In the genomic region with DNA sequence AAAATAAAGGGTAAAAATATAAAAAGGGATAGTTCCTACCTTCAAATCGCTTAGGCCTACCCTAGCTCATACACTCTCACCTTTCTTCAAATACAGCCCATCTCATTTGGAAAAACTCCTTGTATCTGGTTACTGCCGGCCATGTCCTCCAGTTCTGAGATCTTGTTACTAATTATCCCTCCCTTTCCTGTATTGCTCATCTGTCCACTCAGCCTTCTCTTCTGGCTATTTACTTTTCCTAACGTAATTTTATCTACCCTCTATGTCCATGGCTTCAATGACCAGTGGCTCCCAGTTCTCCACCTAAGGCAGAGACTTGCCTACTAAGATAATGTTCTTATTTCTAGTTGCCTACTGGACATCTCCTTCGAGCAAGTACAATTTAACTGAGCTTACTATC, we compare ENCODE assay signal across 16 cellular contexts.
"Had no signal": no experiment of that assay in that cellular context is flagged by ENCODE, and none has a peak within 500 bp of the region (broad histone marks: within the 10 kb centered on the region; RNA-seq: fewer than 3 reads in every experiment).

No MANE protein-coding gene starts in this region.

- H3K27me3 ChIP-seq: ascending aorta, breast epithelium, gastrocnemius medialis, heart right ventricle, left lung had no signal

- H3K36me3 Mint-ChIP-seq: stimulated activated memory B cell treated with anti-CD40 and anti-IgM and Interleukin-4, amounts not matched to agents 10 μg/mL and 1 μg/mL and 100 μg/mL, for 72 hours had no signal

- H3K27me3 Mint-ChIP-seq: effector memory CD8-positive, alpha-beta T cell; naive thymus-derived CD4-positive, alpha-beta T cell had no signal

- H3K4me1 ChIP-seq: ascending aorta, breast epithelium, gastrocnemius medialis, left lung had no signal

- H3K4me3 ChIP-seq: ascending aorta, breast epithelium, gastrocnemius medialis, heart right ventricle, left lung, mucosa of descending colon had no signal

- H3K9me3 ChIP-seq: ascending aorta, breast epithelium, gastrocnemius medialis, heart right ventricle, left lung, mucosa of descending colon had no signal

- H3K27ac ChIP-seq: ascending aorta, breast epithelium, epithelial cell of prostate, gastrocnemius medialis, heart right ventricle, left lung had no signal

- H3K4me3 Mint-ChIP-seq: activated CD4-positive, alpha-beta T cell treated with anti-CD3 and anti-CD28 coated beads, Interleukin-2, amount 10 ng/mL, durations not matched to agents 7 days and 5 days; effector memory CD8-positive, alpha-beta T cell; stimulated activated memory B cell treated with anti-CD40 and anti-IgM and Interleukin-4, amounts not matched to agents 10 μg/mL and 1 μg/mL and 100 μg/mL, for 72 hours had no signal

- DNase-seq: activated CD4-positive, alpha-beta T cell treated with anti-CD3 and anti-CD28 coated beads, Interleukin-2, amount 10 ng/mL, durations not matched to agents 7 days and 5 days; activated CD8-positive, alpha-beta memory T cell treated with anti-CD3 and anti-CD28 coated beads for 24 hours; activated gamma-delta T cell treated with Interleukin-2 at 50 U/mL for 16 hours; dermis blood vessel endothelial cell; effector memory CD8-positive, alpha-beta T cell; gastrocnemius medialis; heart right ventricle; left lung; mucosa of descending colon; naive thymus-derived CD4-positive, alpha-beta T cell; stimulated activated CD4-positive, alpha-beta T cell treated with anti-CD3 and anti-CD28 coated beads, Interleukin-2, amount 100 ng/mL, for 48 hours; T-helper 9 cell had no signal

- ATAC-seq: effector memory CD8-positive, alpha-beta T cell; gastrocnemius medialis; heart right ventricle; left lung; mucosa of descending colon; naive thymus-derived CD4-positive, alpha-beta T cell; stimulated activated memory B cell treated with anti-CD40 and anti-IgM and Interleukin-4, amounts not matched to agents 10 μg/mL and 1 μg/mL and 100 μg/mL, for 72 hours had no signal

- H3K4me1 Mint-ChIP-seq: stimulated activated memory B cell treated with anti-CD40 and anti-IgM and Interleukin-4, amounts not matched to agents 10 μg/mL and 1 μg/mL and 100 μg/mL, for 72 hours had no signal

- H3K36me3 ChIP-seq: ascending aorta, breast epithelium, gastrocnemius medialis, heart right ventricle, left lung had no signal

- H3K27ac Mint-ChIP-seq: effector memory CD8-positive, alpha-beta T cell; stimulated activated memory B cell treated with anti-CD40 and anti-IgM and Interleukin-4, amounts not matched to agents 10 μg/mL and 1 μg/mL and 100 μg/mL, for 72 hours had no signal

- H3K9me3 Mint-ChIP-seq: stimulated activated memory B cell treated with anti-CD40 and anti-IgM and Interleukin-4, amounts not matched to agents 10 μg/mL and 1 μg/mL and 100 μg/mL, for 72 hours had no signal
